ENCODE assay signal across 8 cellular contexts in the genomic region with DNA sequence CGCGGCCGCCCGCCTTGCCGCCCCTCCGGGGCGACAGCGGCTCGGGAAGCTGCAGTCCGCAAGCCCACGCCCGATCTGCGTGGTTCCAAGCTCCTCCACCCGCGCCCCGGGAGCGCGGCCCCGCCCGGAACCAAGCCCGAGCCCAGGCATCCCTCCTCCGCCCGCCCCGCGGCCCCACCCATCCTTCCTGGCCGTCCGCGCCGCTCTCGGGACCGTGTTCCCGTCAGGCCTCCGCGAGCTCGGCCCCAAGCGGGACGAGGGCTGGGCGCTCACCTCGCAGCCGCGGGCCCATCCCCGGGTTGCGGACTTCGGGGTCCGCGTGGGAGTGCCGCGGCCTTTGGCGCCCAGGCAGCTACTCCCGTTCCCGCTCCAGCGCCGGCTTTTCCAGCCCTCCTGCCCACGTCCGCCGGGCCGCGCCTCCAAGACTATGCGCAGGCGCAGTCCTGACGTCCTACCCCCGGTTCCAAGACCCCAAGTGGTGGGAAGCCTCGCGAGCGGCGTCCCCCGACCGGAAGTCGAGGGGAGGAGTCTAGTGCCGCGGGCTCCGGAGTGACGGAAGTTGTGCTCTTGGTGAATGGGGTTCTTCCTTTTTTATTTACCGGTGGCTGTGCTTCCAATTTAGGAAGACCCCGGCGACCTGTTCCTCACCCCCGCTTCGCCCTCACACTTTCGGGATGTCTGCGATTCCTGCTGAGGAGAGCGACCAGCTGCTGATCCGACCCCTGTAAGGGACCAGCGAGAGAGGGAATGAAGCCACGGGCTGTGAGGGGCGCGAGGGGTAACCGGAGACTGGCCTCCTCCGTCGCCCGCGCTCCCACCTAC. TPM values are rescaled to one million over a fixed set of nuclear protein-coding genes. Genes with fewer than 3 reads are reported as not detected.
A peak's percentile ranks its signal among the peaks of the same experiment; 100 is the strongest.
DNase-seq lines count a peak whose midpoint lies in the region; ATAC-seq, FAIRE-seq and TF ChIP-seq lines count a peak whose summit lies in the region.

TSS of gene CPSF3 (plus strand) at position 555 of the 822 bp plus-strand sequence. CDS start at position 675, 120 bp downstream.
A gene with protein sequence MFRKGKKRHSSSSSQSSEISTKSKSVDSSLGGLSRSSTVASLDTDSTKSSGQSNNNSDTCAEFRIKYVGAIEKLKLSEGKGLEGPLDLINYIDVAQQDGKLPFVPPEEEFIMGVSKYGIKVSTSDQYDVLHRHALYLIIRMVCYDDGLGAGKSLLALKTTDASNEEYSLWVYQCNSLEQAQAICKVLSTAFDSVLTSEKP (minus strand): TSS at position 429 of the 822 bp plus-strand sequence. CDS start 4,831 bp downstream, outside the sequence.

- TF ChIP-seq RAD21 in HepG2 (CRISPR knock-in tag; IDR thresholded peaks at IDR 0.05) = peak; percentile 73

- no TSS peak for BruUV-seq in HepG2 (replicated peaks; lab: Mats Ljungman, UMichigan)

- in situ Hi-C loops in HepG2 (cut with HindIII; ENCODE audit: extremely low pct_ligation_motif_present, low pct_unique_long_range_greater_than_20kb) = loop anchor here (5.0 kb wide), 1 partner anchor 36 kb away; no protein-coding TSS in a partner anchor

- H3K9me3 ChIP-seq in HepG2 (ENCODE audit: low read length) = no peaks in the 10 kb centered on the region

- TF ChIP-seq EP300 in HepG2 (IDR thresholded peaks at IDR 0.05; ENCODE audit: low read depth in 2 of 2, low read length in 2 of 2) (0 out of 4 replicates have a peak, but pooled peaks of 1 of the 2 experiments have one; percentile 5), HepG2 (CRISPR knock-in tag; IDR thresholded peaks at IDR 0.05; ENCODE audit: borderline replicate concordance) (no peak; the same call in 1 of the 2 replicates)

- peak; percentile 97 for DNase-seq in NCI-H774 (lab: John Stamatoyannopoulos, UW)
- peak; percentile 93 to 94 for DNase-seq in activated CD4-positive, alpha-beta T cell treated with anti-CD3 and anti-CD28 coated beads, Interleukin-2, amount 50 U/mL, for 4 hours
- peak; percentile 99 for DNase-seq in dermis blood vessel endothelial cell
- peak; percentile 98 for DNase-seq in HepG2 (ENCODE audit: low spot score)
- DNase-seq in stimulated activated CD4-positive, alpha-beta T cell treated with anti-CD3 and anti-CD28 coated beads, Interleukin-4, amount 100 ng/mL, for 1 hour = peak; percentile 96

- 1% methylated on average over 26 of the region's 91 CpGs for WGBS in HepG2 (ENCODE audit: low lambda C conversion rate)

- FAIRE-seq in HepG2 (lab: Jason Lieb, UNC) = peak; percentile 82

- no peak; the same call in 1 of the 2 replicates for TF ChIP-seq CTCF in C4-2B (conservative IDR thresholded peaks at IDR 0.05)
- peak; percentile 45; the same call in 1 of the 2 replicates for TF ChIP-seq CTCF in HepG2 (CRISPR knock-in tag; IDR thresholded peaks at IDR 0.05)

- TF ChIP-seq POLR2A in HepG2 (IDR thresholded peaks at IDR 0.05; ENCODE audit: insufficient read depth in 1 of 2, low read depth in 2 of 2, low read length in 2 of 2) = peak; percentile 54 to 75; a peak in 3 of 4 replicates

- H3K36me3 ChIP-seq in HepG2 (replicated peaks in 1 of 2; ENCODE audit: control insufficient read depth in 1 of 2, insufficient read depth in 2 of 2, low read length in 2 of 2) = peaks cover 0 to 2% of the 10 kb centered on the region in 2 experiments; a peak in 3 of 5 replicates

- H4K20me1 ChIP-seq in HepG2 (ENCODE audit: insufficient read depth, low read length) = no peaks in the 10 kb centered on the region

- peak within 1 kb of the TSS; percentile 0 for H2AFZ ChIP-seq in HepG2 (ENCODE audit: low read length)

- H3K27ac ChIP-seq in C4-2B = peak within 1 kb of the TSS; percentile 87
- H3K27ac ChIP-seq in HepG2 (ENCODE audit: extremely low read length, insufficient read depth, low read length) = peak within 1 kb of the TSS; percentile 75

- no peaks in the 10 kb centered on the region; a peak in 1 of 5 replicates for H3K27me3 ChIP-seq in HepG2 (ENCODE audit: control insufficient read depth in 1 of 2, insufficient read depth in 2 of 2, low read length in 2 of 2)

- peak; percentile 84 for ATAC-seq in GM19395 (IDR thresholded peaks at IDR 0.05; ENCODE audit: unreplicated experiment)
- ATAC-seq in HG03565 (IDR thresholded peaks at IDR 0.05; ENCODE audit: unreplicated experiment) = peak; percentile 66
- ATAC-seq in HepG2 = peak; percentile 87

- H3K4me3 ChIP-seq in HepG2 (replicated peaks in 1 of 3; ENCODE audit: insufficient read depth in 1 of 3, low read depth in 2 of 3, low read length in 3 of 3) = peak within 1 kb of the TSS; percentile 80 to 97 (median 86)

- POLR2A ChIA-PET in HepG2 (lab: Yijun Ruan, JAX) = interaction anchor here (0.9 to 3.1 kb wide), 15 partner anchors 12 to 256 kb away, joined by 3 to 44 read pairs (median 5); partner anchors contain the start of genes IAH1 and YWHAQ

- CTCF ChIA-PET in HepG2 (lab: Yijun Ruan, JAX; ENCODE audit: low intra/inter-chr PET ratio, low total read pairs) = no interaction called here

- peaks cover 57% of the 10 kb centered on the region for H3K4me1 ChIP-seq in HepG2 (ENCODE audit: insufficient read depth, low read length)

- H3K4me2 ChIP-seq in HepG2 (ENCODE audit: low read depth, low read length) = peak within 1 kb of the TSS; percentile 93

- H3K79me2 ChIP-seq in HepG2 (ENCODE audit: insufficient read depth, low read length) = peaks cover 56% of the 10 kb centered on the region

- H3K9ac ChIP-seq in HepG2 (ENCODE audit: insufficient read depth, low read depth, low read length) = peak within 1 kb of the TSS; percentile 93

- intact Hi-C loops in HepG2 (cut with micrococcal nuclease; ENCODE audit: unreplicated experiment) = loop anchor here (1.0 to 5.0 kb wide), 4 partner anchors 36 to 280 kb away; partner anchors contain the start of gene ADAM17

TF ChIP-seq in HepG2, 621 proteins besides CTCF, POLR2A, EP300 and RAD21 (continues in another document):
- TF ChIP-seq LCORL (IDR thresholded peaks at IDR 0.05) (no peak), LCORL (CRISPR knock-in tag; IDR thresholded peaks at IDR 0.05) (no peak; the same call in 1 of the 2 replicates), ZNF709 (CRISPR knock-in tag; IDR thresholded peaks at IDR 0.05) (peak; percentile 80), ZNF891 (CRISPR knock-in tag; IDR thresholded peaks at IDR 0.05) (no peak; the same call in 1 of the 2 replicates)

RNA-seq across cellular contexts. Expression of gene CPSF3, which starts in this region (rescaled TPM):
- total RNA-seq in dermis blood vessel endothelial cell (44.1 and 99.6 TPM in 2 replicates), HepG2 (2016; rRNA removed; fragmentation: Illumina TruSeq; extraction: Trizol) (93.0 and 128 TPM in 2 replicates)
- 24.5 and 26.5 TPM in 2 replicates for total RNA-seq in HepG2 (2016; cell fraction: cytosol; rRNA removed; fragmentation: Illumina TruSeq; extraction: Trizol; ENCODE audit: low read depth)
- 91.7 and 127 TPM in 2 replicates for total RNA-seq in HepG2 (2016; cell fraction: insoluble cytoplasmic fraction; rRNA removed; fragmentation: Illumina TruSeq; extraction: Trizol)
- 45.4 and 49.2 TPM in 2 replicates for total RNA-seq in HepG2 (2016; cell fraction: membrane; rRNA removed; fragmentation: Illumina TruSeq; extraction: Trizol)
- 50.4 and 54.8 TPM in 2 replicates for total RNA-seq in HepG2 (2016; cell fraction: nucleus; rRNA removed; fragmentation: Illumina TruSeq; extraction: Trizol)
- polyA plus RNA-seq in HepG2 (2011; rRNA removed) = 15.5 and 19.8 TPM in 2 replicates
- polyA plus RNA-seq in HepG2 (2011; cell fraction: cytosol; rRNA removed) = 10.9 and 15.9 TPM in 2 replicates
- 36.6 and 50.3 TPM in 2 replicates for polyA plus RNA-seq in HepG2 (2011; cell fraction: nucleus; rRNA removed)
- 39.8 and 75.3 TPM in 2 replicates for polyA plus RNA-seq in HepG2 (2012)
- polyA plus RNA-seq in HepG2 (2016; cell fraction: cytosol; fragmentation: Illumina TruSeq; extraction: Trizol; ENCODE audit: low read depth) = 14.0 and 15.0 TPM in 2 replicates
- polyA plus RNA-seq in HepG2 (2016; cell fraction: insoluble cytoplasmic fraction; fragmentation: Illumina TruSeq; extraction: Trizol; ENCODE audit: low read depth) = 101 and 102 TPM in 2 replicates
- polyA plus RNA-seq in HepG2 (2016; cell fraction: membrane; fragmentation: Illumina TruSeq; extraction: Trizol; ENCODE audit: low read depth) = 26.2 and 28.6 TPM in 2 replicates
- polyA plus RNA-seq in HepG2 (2016; cell fraction: nucleus; fragmentation: Illumina TruSeq; extraction: Trizol; ENCODE audit: insufficient read depth, low read depth) = 54.3 and 60.5 TPM in 2 replicates
- polyA minus RNA-seq in HepG2 (2011; rRNA and poly(A)+ RNA removed; ENCODE audit: low replicate concordance) = 13.4 and 22.8 TPM in 2 replicates
- polyA minus RNA-seq in HepG2 (2011; cell fraction: cytosol; rRNA and poly(A)+ RNA removed) = 24.7 and 28.4 TPM in 2 replicates
- polyA minus RNA-seq in HepG2 (2011; cell fraction: nucleus; rRNA and poly(A)+ RNA removed) = 43.6 and 53.1 TPM in 2 replicates

RNA-seq across cellular contexts. Expression of the second gene that starts in this region (rescaled TPM):
- total RNA-seq in dermis blood vessel endothelial cell (41.0 and 52.5 TPM in 2 replicates), HepG2 (2016; rRNA removed; fragmentation: Illumina TruSeq; extraction: Trizol) (108 and 125 TPM in 2 replicates)
- 430 and 468 TPM in 2 replicates for total RNA-seq in HepG2 (2016; cell fraction: cytosol; rRNA removed; fragmentation: Illumina TruSeq; extraction: Trizol; ENCODE audit: low read depth)
- total RNA-seq in HepG2 (2016; cell fraction: insoluble cytoplasmic fraction; rRNA removed; fragmentation: Illumina TruSeq; extraction: Trizol) = 111 and 112 TPM in 2 replicates
- 377 and 404 TPM in 2 replicates for total RNA-seq in HepG2 (2016; cell fraction: membrane; rRNA removed; fragmentation: Illumina TruSeq; extraction: Trizol)
- total RNA-seq in HepG2 (2016; cell fraction: nucleus; rRNA removed; fragmentation: Illumina TruSeq; extraction: Trizol) = 50.0 and 51.9 TPM in 2 replicates
- polyA plus RNA-seq in HepG2 (2011; rRNA removed) = 83.6 and 106 TPM in 2 replicates
- 45.2 and 54.1 TPM in 2 replicates for polyA plus RNA-seq in HepG2 (2011; cell fraction: cytosol; rRNA removed)
- 41.6 and 57.5 TPM in 2 replicates for polyA plus RNA-seq in HepG2 (2011; cell fraction: nucleus; rRNA removed)
- polyA plus RNA-seq in HepG2 (2012) = 89.6 and 111 TPM in 2 replicates
- 797 and 956 TPM in 2 replicates for polyA plus RNA-seq in HepG2 (2016; cell fraction: cytosol; fragmentation: Illumina TruSeq; extraction: Trizol; ENCODE audit: low read depth)
- polyA plus RNA-seq in HepG2 (2016; cell fraction: insoluble cytoplasmic fraction; fragmentation: Illumina TruSeq; extraction: Trizol; ENCODE audit: low read depth) = 170 and 179 TPM in 2 replicates
- 570 and 618 TPM in 2 replicates for polyA plus RNA-seq in HepG2 (2016; cell fraction: membrane; fragmentation: Illumina TruSeq; extraction: Trizol; ENCODE audit: low read depth)
- 135 and 136 TPM in 2 replicates for polyA plus RNA-seq in HepG2 (2016; cell fraction: nucleus; fragmentation: Illumina TruSeq; extraction: Trizol; ENCODE audit: insufficient read depth, low read depth)
- 13.3 and 35.9 TPM in 2 replicates for polyA minus RNA-seq in HepG2 (2011; rRNA and poly(A)+ RNA removed; ENCODE audit: low replicate concordance)
- polyA minus RNA-seq in HepG2 (2011; cell fraction: cytosol; rRNA and poly(A)+ RNA removed) = 17.3 and 20.8 TPM in 2 replicates
- polyA minus RNA-seq in HepG2 (2011; cell fraction: nucleus; rRNA and poly(A)+ RNA removed) = 21.0 and 23.9 TPM in 2 replicates

Comparison
In these comparisons a context has a peak if more than half of its experiments do, and no peak if none do; other contexts are left out.
1. Peak in every context shown above with its lines: DNase-seq, ATAC-seq, H3K4me3 ChIP-seq and H3K27ac ChIP-seq.